In genomic region chr2:227576812-227577211, GRCh38 we compare ENCODE assay signal across 34 cellular contexts. TPM values are rescaled to one million over a fixed set of nuclear protein-coding genes. Genes with fewer than 3 reads are reported as not detected.
"Had no signal": no experiment of that assay in that cellular context is flagged by ENCODE, and none has a peak within 500 bp of the region (broad histone marks: within the 10 kb centered on the region; RNA-seq: fewer than 3 reads in every experiment).

No MANE protein-coding gene starts in this region.

- FAIRE-seq: endometrium, islet of Langerhans had no signal

- H3K4me1 ChIP-seq: esophagus squamous epithelium, heart right ventricle, left lung, prostate gland, right atrium auricular region, sigmoid colon, testis, tibial artery had no signal

- DNase-seq: effector memory CD8-positive, alpha-beta T cell; erythroblast; esophagus squamous epithelium; foreskin melanocyte; glutamatergic neuron; heart right ventricle; hippocampal formation; left cardiac atrium; left lung; mesenchymal stem cell; naive thymus-derived CD8-positive, alpha-beta T cell; nephron progenitor cell; nucleus accumbens; sigmoid colon; stimulated activated CD4-positive, alpha-beta T cell treated with anti-CD3 and anti-CD28 coated beads, Interleukin-2, amount 100 ng/mL, for 24 hours; stimulated activated CD4-positive, alpha-beta T cell treated with anti-CD3 and anti-CD28 coated beads, Interleukin-4, amount 100 ng/mL, for 24 hours; stimulated activated naive CD4-positive, alpha-beta T cell treated with Interleukin-2 at 50 U/mL for 16 hours; substantia nigra; testis; tibial artery had no signal

- ATAC-seq: effector memory CD8-positive, alpha-beta T cell; heart right ventricle; left cardiac atrium; left lung; naive thymus-derived CD8-positive, alpha-beta T cell; stimulated activated effector memory CD8-positive, alpha-beta T cell treated with anti-CD3 and anti-CD28 coated beads, Interleukin-12 subunit alpha, Interleukin-12 subunit beta, amount 100 ng/mL, for 72 hours had no signal

- H3K27ac ChIP-seq: coronary artery, esophagus squamous epithelium, heart right ventricle, left lung, right atrium auricular region, sigmoid colon, testis, tibial artery had no signal

- H3K9me3 ChIP-seq: esophagus squamous epithelium, mucosa of descending colon, prostate gland, right atrium auricular region, sigmoid colon, testis, tibial artery had no signal

- H3K4me3 ChIP-seq: coronary artery, esophagus squamous epithelium, heart right ventricle, left lung, mucosa of descending colon, prostate gland, right atrium auricular region, sigmoid colon, testis, tibial artery had no signal

RNA-seq across cellular contexts. Expression of gene SCYGR2, which starts 21.9 kb away (rescaled TPM):
- total RNA-seq: dermis microvascular lymphatic vessel endothelial cell; esophagus squamous epithelium; heart right ventricle; kidney epithelial cell; left cardiac atrium; left lung; lung microvascular endothelial cell; mesothelial cell of epicardium; mucosa of descending colon; naive thymus-derived CD8-positive, alpha-beta T cell; osteocyte; prostate gland; right atrium auricular region; sigmoid colon; skeletal muscle tissue; testis; urinary bladder had no signal
- polyA plus RNA-seq: heart right ventricle; naive thymus-derived CD8-positive, alpha-beta T cell; sigmoid colon; urinary bladder had no signal

RNA-seq across cellular contexts. Expression of gene SCYGR3, which starts 37.8 kb away (rescaled TPM):
- total RNA-seq: dermis microvascular lymphatic vessel endothelial cell; esophagus squamous epithelium; heart right ventricle; kidney epithelial cell; left cardiac atrium; left lung; lung microvascular endothelial cell; mesothelial cell of epicardium; mucosa of descending colon; naive thymus-derived CD8-positive, alpha-beta T cell; osteocyte; prostate gland; right atrium auricular region; sigmoid colon; skeletal muscle tissue; testis; urinary bladder had no signal
- polyA plus RNA-seq: heart right ventricle; naive thymus-derived CD8-positive, alpha-beta T cell; sigmoid colon; urinary bladder had no signal

RNA-seq across cellular contexts. Expression of gene SCYGR4, which starts 40.5 kb away (rescaled TPM):
- total RNA-seq: dermis microvascular lymphatic vessel endothelial cell; esophagus squamous epithelium; heart right ventricle; kidney epithelial cell; left cardiac atrium; left lung; lung microvascular endothelial cell; mesothelial cell of epicardium; mucosa of descending colon; naive thymus-derived CD8-positive, alpha-beta T cell; osteocyte; prostate gland; right atrium auricular region; sigmoid colon; skeletal muscle tissue; testis; urinary bladder had no signal
- polyA plus RNA-seq: heart right ventricle; naive thymus-derived CD8-positive, alpha-beta T cell; sigmoid colon; urinary bladder had no signal
